ENCODE assay signal across 8 cellular contexts in genomic region chr19:18223860-18224524, GRCh38. TPM values are rescaled to one million over a fixed set of nuclear protein-coding genes. Genes with fewer than 3 reads are reported as not detected.
DNase-seq lines count a peak whose midpoint lies in the region; ATAC-seq and TF ChIP-seq lines count a peak whose summit lies in the region.

No MANE protein-coding gene starts in this region.

- peaks cover 4 to 14% (median 7%) of the 10 kb centered on the region in 4 donors for H3K4me1 ChIP-seq in liver (ENCODE audit: control insufficient read depth in 4 of 4, insufficient read depth in 4 of 4, low read length in 3 of 4)
- peaks cover 29% of the 10 kb centered on the region for H3K4me1 ChIP-seq in suprapubic skin

- no peak for TF ChIP-seq POLR2A in suprapubic skin (IDR thresholded peaks at IDR 0.05)

- H3K27me3 ChIP-seq in liver (ENCODE audit: control insufficient read depth in 4 of 4, insufficient read depth in 4 of 4, low read length in 3 of 4) = peaks cover 0 to 2% (median 0%) of the 10 kb centered on the region in 4 donors
- peaks cover 56% of the 10 kb centered on the region for H3K27me3 ChIP-seq in suprapubic skin

- TF ChIP-seq RAD21 in liver (IDR thresholded peaks at IDR 0.05) = no peak

- no peak overlapping the region for H3K27ac ChIP-seq in SK-N-MC
- peak overlapping the region in 1 of 2 donors; percentile 14 for H3K27ac ChIP-seq in liver (ENCODE audit: low read depth in 1 of 2, low read length in 2 of 2)
- no peak overlapping the region for H3K27ac ChIP-seq in suprapubic skin

- H3K9ac ChIP-seq in SK-N-MC (ENCODE audit: insufficient read length) (no peak overlapping the region), liver (ENCODE audit: low read depth in 1 of 2, low read length in 2 of 2) (peak overlapping the region in 1 of 2 donors; percentile 3)

- WGBS in liver = 6% methylated on average over 39 of the region's 39 CpGs
- WGBS in suprapubic skin = 9% methylated on average over 33 of the region's 39 CpGs

- TF ChIP-seq EP300 in suprapubic skin (IDR thresholded peaks at IDR 0.05) = no peak

- DNase-seq in D341Med (ENCODE audit: low spot score) (peak; percentile 82), SK-N-MC (ENCODE audit: low read depth, low spot score) (no peak), cerebellum (ENCODE audit: low spot score) (peak; percentile 21), suprapubic skin (ENCODE audit: low spot score in 2 of 2) (peak in 1 of 2 donors; percentile 78), amniotic stem cell (lab: John Stamatoyannopoulos, UW) (no peak)
- DNase-seq in central memory CD4-positive, alpha-beta T cell = no peak

- TF ChIP-seq CTCF in liver (IDR thresholded peaks at IDR 0.05; ENCODE audit: low read depth, low read length, missing input control) (no peak), suprapubic skin (IDR thresholded peaks at IDR 0.05) (no peak)

- H3K36me3 ChIP-seq in SK-N-MC (ENCODE audit: insufficient read depth, low read length) (no peaks in the 10 kb centered on the region), liver (ENCODE audit: control insufficient read depth in 4 of 4, insufficient read depth in 3 of 4, low read depth in 1 of 4, low read length in 3 of 4) (no peaks in the 10 kb centered on the region), suprapubic skin (no peaks in the 10 kb centered on the region)

- H3K4me3 ChIP-seq in SK-N-MC (peak overlapping the region; percentile 77), liver (ENCODE audit: low read depth in 1 of 3, low read length in 3 of 3) (peak overlapping the region; percentile 45 to 51 (median 49)), suprapubic skin (peak overlapping the region; percentile 42)

- no peaks in the 10 kb centered on the region for H3K9me3 ChIP-seq in SK-N-MC (ENCODE audit: low read depth, low read length)
- no peaks in the 10 kb centered on the region for H3K9me3 ChIP-seq in liver (ENCODE audit: control insufficient read depth in 4 of 4, low read length in 3 of 4)
- no peaks in the 10 kb centered on the region for H3K9me3 ChIP-seq in suprapubic skin

- ATAC-seq in HG02885 (IDR thresholded peaks at IDR 0.05; ENCODE audit: poor library complexity, unreplicated experiment) = peak; percentile 35

TF ChIP-seq in liver, 16 proteins besides CTCF, POLR2A, EP300 and RAD21:
- TF ChIP-seq YY1 (IDR thresholded peaks at IDR 0.05) (no peak), RXRA (IDR thresholded peaks at IDR 0.05) (peak; percentile 31 to 60), FOXA1 (IDR thresholded peaks at IDR 0.05) (no peak), FOXA2 (IDR thresholded peaks at IDR 0.05) (no peak), JUND (IDR thresholded peaks at IDR 0.05) (no peak), HNF4G (IDR thresholded peaks at IDR 0.05) (no peak), NR2F2 (IDR thresholded peaks at IDR 0.05) (peak; percentile 97), HNF4A (conservative IDR thresholded peaks at IDR 0.05) (no peak)

RNA-seq across cellular contexts. Expression of gene PDE4C, which starts 2.2 kb away (rescaled TPM):
- total RNA-seq in cerebellum (1.4 TPM), liver (under 1 TPM; 0.51 to 0.75 TPM), suprapubic skin (1 to 10 TPM in 1 of 4 donors, under 1 TPM in 1, not detected in 2; 0.47 to 2.0 TPM)
- under 1 TPM in 1 of 2 donors, not detected in 1; 0.23 TPM for polyA plus RNA-seq in liver

RNA-seq across cellular contexts. Expression of gene RAB3A, which starts 20.1 kb away (rescaled TPM):
- total RNA-seq in cerebellum = 35.7 TPM
- total RNA-seq in liver = under 1 TPM; 0.33 to 0.84 TPM
- polyA plus RNA-seq in liver = 1 to 10 TPM in 1 of 2 donors, under 1 TPM in 1; 0.74 to 1.7 TPM
- 1 to 10 TPM; 1.9 to 5.3 (median 1.9) TPM for total RNA-seq in suprapubic skin

RNA-seq across cellular contexts. Expression of gene MPV17L2, which starts 31.0 kb away (rescaled TPM):
- total RNA-seq in cerebellum = 2.5 TPM
- total RNA-seq in liver = 10 to 100 TPM in 1 of 2 donors, 1 to 10 TPM in 1; 3.6 to 12.1 TPM
- polyA plus RNA-seq in liver = 10 to 100 TPM; 16.1 to 28.0 TPM
- total RNA-seq in suprapubic skin = 10 to 100 TPM in 3 of 4 donors, 1 to 10 TPM in 1; 4.8 to 27.2 (median 14.7) TPM

RNA-seq across cellular contexts. Expression of gene IQCN, which starts 50.3 kb away (rescaled TPM):
- 2.9 TPM for total RNA-seq in cerebellum
- 1 to 10 TPM in 1 of 2 donors, under 1 TPM in 1; 0.19 to 2.4 TPM for total RNA-seq in liver
- under 1 TPM; 0.43 to 0.64 TPM for polyA plus RNA-seq in liver
- total RNA-seq in suprapubic skin = 10 to 100 TPM in 3 of 4 donors, 1 to 10 TPM in 1; 8.1 to 27.6 (median 13.6) TPM

RNA-seq across cellular contexts. Expression of gene IFI30, which starts 50.4 kb away (rescaled TPM):
- total RNA-seq in cerebellum (0.54 TPM), liver (100 to 1,000 TPM in 1 of 2 donors, 10 to 100 TPM in 1; 60.2 to 129 TPM), suprapubic skin (10 to 100 TPM; 13.4 to 37.2 (median 35.1) TPM)
- 100 to 1,000 TPM in 1 of 2 donors, 10 to 100 TPM in 1; 89.0 to 130 TPM for polyA plus RNA-seq in liver

Comparison
In these comparisons a context has a peak if more than half of its experiments do, and no peak if none do; other contexts are left out.
1. DNase-seq: peak in D341Med (single experiment) and cerebellum (single experiment); none in SK-N-MC (single experiment), central memory CD4-positive, alpha-beta T cell (single experiment) and amniotic stem cell (single experiment).
2. Peak in every context shown above with its lines, with median percentiles within 50 percentile points of each other: H3K4me3 ChIP-seq.